17 cellular contexts compared by ENCODE assay signal in genomic region chr21:33254766-33255165, GRCh38. TPM values are rescaled to one million over a fixed set of nuclear protein-coding genes. Genes with fewer than 3 reads are reported as not detected.
DNase-seq lines count a peak whose midpoint lies in the region; ATAC-seq and TF ChIP-seq lines count a peak whose summit lies in the region.
"Had no signal": no experiment of that assay in that cellular context is flagged by ENCODE, and none has a peak within 500 bp of the region (broad histone marks: within the 10 kb centered on the region; RNA-seq: fewer than 3 reads in every experiment).

No MANE protein-coding gene starts in this region.

- CTCF ChIA-PET in activated CD4-positive, alpha-beta T cell treated with anti-CD3 and anti-CD28 coated beads for 36 hours (lab: Charles Lee), result interaction anchor here (0.9 to 1.4 kb wide), 2 partner anchors 107 to 130 kb away, joined by 3 to 6 read pairs; no protein-coding TSS in a partner anchor
- CTCF ChIA-PET in CD4-positive, alpha-beta T cell (lab: Charles Lee), result interaction anchor here (1.1 to 1.6 kb wide), 3 partner anchors 13 to 55 kb away, joined by 3 to 4 read pairs (median 4); no protein-coding TSS in a partner anchor
- CTCF ChIA-PET in activated B cell treated with CpG ODN at 0.5 μM for 24 hours (lab: Charles Lee), result no interaction called here

- no peak overlapping the region for H3K27ac ChIP-seq in CD4-positive, alpha-beta T cell (ENCODE audit: low read depth, low read length)

- H3K27ac Mint-ChIP-seq in activated CD4-positive, alpha-beta T cell treated with anti-CD3 and anti-CD28 coated beads for 36 hours, result peak overlapping the region; percentile 33
- H3K27ac Mint-ChIP-seq in CD4-positive, alpha-beta T cell, result peak overlapping the region; percentile 67
- peak overlapping the region; percentile 24 for H3K27ac Mint-ChIP-seq in activated B cell treated with CpG ODN at 0.5 μM for 24 hours
- H3K27ac Mint-ChIP-seq in chondrocyte (ENCODE audit: unreplicated experiment), result no peak overlapping the region

- peaks cover 47% of the 10 kb centered on the region for H3K4me1 Mint-ChIP-seq in activated CD4-positive, alpha-beta T cell treated with anti-CD3 and anti-CD28 coated beads for 36 hours
- peaks cover 52% of the 10 kb centered on the region for H3K4me1 Mint-ChIP-seq in CD4-positive, alpha-beta T cell (ENCODE audit: low read depth)
- H3K4me1 Mint-ChIP-seq in activated B cell treated with CpG ODN at 0.5 μM for 24 hours (peaks cover 17% of the 10 kb centered on the region), chondrocyte (ENCODE audit: low read depth) (no peaks in the 10 kb centered on the region)

- H3K9me3 Mint-ChIP-seq in activated CD4-positive, alpha-beta T cell treated with anti-CD3 and anti-CD28 coated beads for 36 hours (ENCODE audit: low read depth), result peaks cover 4% of the 10 kb centered on the region
- H3K9me3 Mint-ChIP-seq in CD4-positive, alpha-beta T cell, result peaks cover 2% of the 10 kb centered on the region
- H3K9me3 Mint-ChIP-seq in activated B cell treated with CpG ODN at 0.5 μM for 24 hours (peaks cover 2% of the 10 kb centered on the region), chondrocyte (ENCODE audit: low read depth) (no peaks in the 10 kb centered on the region)

- peaks cover 79% of the 10 kb centered on the region for H3K36me3 Mint-ChIP-seq in activated CD4-positive, alpha-beta T cell treated with anti-CD3 and anti-CD28 coated beads for 36 hours (ENCODE audit: low read depth)
- peaks cover 100% of the 10 kb centered on the region for H3K36me3 Mint-ChIP-seq in CD4-positive, alpha-beta T cell (ENCODE audit: low read depth)
- peaks cover 93% of the 10 kb centered on the region for H3K36me3 Mint-ChIP-seq in activated B cell treated with CpG ODN at 0.5 μM for 24 hours (ENCODE audit: low read depth)
- peaks cover 46% of the 10 kb centered on the region for H3K36me3 Mint-ChIP-seq in chondrocyte (ENCODE audit: low read depth)

- no peak overlapping the region for H3K4me3 Mint-ChIP-seq in activated CD4-positive, alpha-beta T cell treated with anti-CD3 and anti-CD28 coated beads for 36 hours
- no peak overlapping the region for H3K4me3 Mint-ChIP-seq in CD4-positive, alpha-beta T cell
- H3K4me3 Mint-ChIP-seq in activated B cell treated with CpG ODN at 0.5 μM for 24 hours (no peak overlapping the region), chondrocyte (ENCODE audit: unreplicated experiment) (no peak overlapping the region)

- H3K9me3 ChIP-seq in CD4-positive, alpha-beta T cell (ENCODE audit: control insufficient read depth, low read length), result peaks cover 4% of the 10 kb centered on the region

- no peaks in the 10 kb centered on the region for H3K27me3 Mint-ChIP-seq in activated CD4-positive, alpha-beta T cell treated with anti-CD3 and anti-CD28 coated beads for 36 hours
- H3K27me3 Mint-ChIP-seq in CD4-positive, alpha-beta T cell, result no peaks in the 10 kb centered on the region
- H3K27me3 Mint-ChIP-seq in activated B cell treated with CpG ODN at 0.5 μM for 24 hours, result no peaks in the 10 kb centered on the region
- no peaks in the 10 kb centered on the region for H3K27me3 Mint-ChIP-seq in chondrocyte (ENCODE audit: low read depth)

- ATAC-seq in activated CD4-positive, alpha-beta T cell treated with anti-CD3 and anti-CD28 coated beads for 36 hours, result no peak
- no peak for ATAC-seq in CD4-positive, alpha-beta T cell (ENCODE audit: poor library complexity)
- no peak for ATAC-seq in activated B cell treated with CpG ODN at 0.5 μM for 24 hours (ENCODE audit: low read depth)
- ATAC-seq in left lobe of liver, result no peak

- intact Hi-C loops in activated CD4-positive, alpha-beta T cell treated with anti-CD3 and anti-CD28 coated beads for 36 hours (cut with DNase I, micrococcal nuclease), result loop anchor here in 1 of 2 experiments (2.0 kb wide), 1 partner anchor 22 kb away; no protein-coding TSS in a partner anchor
- intact Hi-C loops in CD4-positive, alpha-beta T cell (cut with DNase I, micrococcal nuclease), result no loop called here
- intact Hi-C loops in activated B cell treated with CpG ODN at 0.5 μM for 24 hours (cut with micrococcal nuclease), result no loop called here

- POLR2A ChIA-PET in activated CD4-positive, alpha-beta T cell treated with anti-CD3 and anti-CD28 coated beads for 36 hours (lab: Charles Lee), result interaction anchor here (0.7 kb wide), 1 partner anchor 78 kb away, joined by 3 read pairs; no protein-coding TSS in a partner anchor
- POLR2A ChIA-PET in CD4-positive, alpha-beta T cell (lab: Charles Lee), result no interaction called here
- POLR2A ChIA-PET in activated B cell treated with CpG ODN at 0.5 μM for 24 hours (lab: Charles Lee), result interaction anchor here (0.7 to 1.0 kb wide), 2 partner anchors 11 to 65 kb away, joined by 3 to 4 read pairs; partner anchors contain the start of gene IL10RB

- no peaks in the 10 kb centered on the region for H3K27me3 ChIP-seq in CD4-positive, alpha-beta T cell (ENCODE audit: control insufficient read depth, insufficient read depth, low read length)

- TF ChIP-seq CTCF in CD4-positive, alpha-beta T cell (IDR thresholded peaks at IDR 0.05), result no peak
- no peak for TF ChIP-seq CTCF in activated B cell treated with CpG ODN at 0.5 μM for 24 hours (IDR thresholded peaks at IDR 0.05)
- TF ChIP-seq CTCF in GM13977 (IDR thresholded peaks at IDR 0.05; ENCODE audit: extremely low read depth, insufficient read depth, missing control alignments), result no peak
- TF ChIP-seq CTCF in chondrocyte (IDR thresholded peaks at IDR 0.05), result no peak

- DNase-seq in activated CD4-positive, alpha-beta T cell treated with anti-CD3 and anti-CD28 coated beads for 36 hours, result no peak
- DNase-seq in activated CD4-positive, alpha-beta T cell treated with anti-CD3 and anti-CD28 coated beads, Interleukin-2, amount 50 U/mL, for 1 hour, result no peak
- no peak for DNase-seq in CD4-positive, alpha-beta T cell
- DNase-seq in activated B cell treated with CpG ODN at 0.5 μM for 24 hours (no peak), kidney tubule cell (ENCODE audit: low spot score) (peak; percentile 23), left lobe of liver (ENCODE audit: low spot score) (no peak), GM13977 (ENCODE audit: low spot score) (no peak), chondrocyte (ENCODE audit: low spot score) (no peak)
- DNase-seq: 8988T, C1 segment of cervical spinal cord, Calu3, H7, IMR-90, NCI-H1417 treated with DMSO at 0.1 percent for 48 hours, NCI-H2081, NCI-H510A treated with DMSO at 0.1 percent for 48 hours, SIG-M5 had no signal

- in situ Hi-C loops in GM13977 (cut with MboI; ENCODE audit: low pct_unique_long_range_greater_than_20kb, low sequenced_read_pairs, unreplicated experiment), result no loop called here

RNA-seq across cellular contexts. Expression of gene IL10RB, which starts 11.4 kb away (rescaled TPM):
- total RNA-seq in activated CD4-positive, alpha-beta T cell treated with anti-CD3 and anti-CD28 coated beads for 36 hours, result 10 to 100 TPM; 22.8 to 25.0 TPM
- 1 to 10 TPM; 7.2 to 9.2 TPM for total RNA-seq in CD4-positive, alpha-beta T cell
- total RNA-seq in activated B cell treated with CpG ODN at 0.5 μM for 24 hours (36.7 and 37.9 TPM in 2 replicates), left lobe of liver (12.3 TPM), chondrocyte (17.4 to 23.5 TPM (median 19.0 TPM) in 3 replicates)

RNA-seq across cellular contexts. Expression of gene IFNAR2, which starts 25.0 kb away (rescaled TPM):
- 10 to 100 TPM; 26.6 to 29.8 TPM for total RNA-seq in activated CD4-positive, alpha-beta T cell treated with anti-CD3 and anti-CD28 coated beads for 36 hours
- 10 to 100 TPM; 26.6 to 28.2 TPM for total RNA-seq in CD4-positive, alpha-beta T cell
- 24.9 and 29.2 TPM in 2 replicates for total RNA-seq in activated B cell treated with CpG ODN at 0.5 μM for 24 hours
- 13.4 TPM for total RNA-seq in left lobe of liver
- 16.5 to 19.4 TPM (median 18.6 TPM) in 3 replicates for total RNA-seq in chondrocyte
